In the genomic region with DNA sequence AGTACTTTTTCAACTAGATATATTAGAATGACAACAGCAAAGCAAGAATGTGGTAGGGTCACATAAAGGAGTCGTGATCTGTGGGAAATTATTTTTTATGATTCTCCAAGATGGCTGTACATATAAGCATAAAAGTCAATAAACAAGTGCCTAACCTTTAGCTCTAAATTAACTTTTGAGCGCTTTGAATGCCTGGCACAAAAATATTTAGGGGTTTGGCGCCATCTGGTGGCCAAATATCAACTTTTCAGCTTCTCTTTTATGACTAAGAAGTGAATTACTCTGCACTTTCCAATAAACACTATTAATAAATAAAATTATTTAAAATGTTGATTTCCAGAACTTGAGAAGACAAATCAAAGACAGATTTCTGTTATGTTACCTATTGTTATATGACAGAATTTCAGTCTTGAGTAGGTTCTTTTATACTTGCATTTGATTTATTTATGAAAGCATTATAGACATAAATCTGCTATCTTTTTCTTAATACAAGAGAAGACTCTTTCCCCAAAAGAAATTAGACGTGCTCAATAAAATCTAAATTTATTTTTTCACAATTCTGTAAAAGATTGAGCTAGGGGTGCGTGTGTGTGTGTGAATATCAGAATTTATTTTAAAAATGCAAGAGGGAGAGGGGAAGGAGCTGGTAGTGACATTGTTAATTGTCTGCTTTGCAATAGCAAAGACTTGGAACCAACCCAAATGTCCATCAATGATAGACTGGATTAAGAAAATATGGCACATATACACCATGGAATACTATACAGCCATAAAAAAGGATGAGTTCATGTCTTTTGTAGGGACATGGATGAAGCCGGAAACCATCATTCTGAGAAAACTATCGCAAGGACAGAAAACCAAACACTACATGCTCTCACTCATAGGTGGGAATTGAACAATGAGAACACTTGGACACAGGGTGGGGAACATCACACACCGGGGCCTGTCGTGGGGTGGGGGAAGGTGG, we compare ENCODE assay signal across 7 cellular contexts. TPM values are rescaled to one million over a fixed set of nuclear protein-coding genes. Genes with fewer than 3 reads are reported as not detected.
DNase-seq lines count a peak whose midpoint lies in the region; ATAC-seq and TF ChIP-seq lines count a peak whose summit lies in the region.

No MANE protein-coding gene starts in this region.

- H3K27me3 ChIP-seq in PC-3 (ENCODE audit: low read length) = no peaks in the 10 kb centered on the region
- no peaks in the 10 kb centered on the region for H3K27me3 ChIP-seq in thoracic aorta (replicated peaks; ENCODE audit: insufficient read depth)

- no peaks in the 10 kb centered on the region for H4K20me1 ChIP-seq in PC-3 (ENCODE audit: low read length)

- no peaks in the 10 kb centered on the region for H3K9me2 ChIP-seq in PC-3 (replicated peaks; ENCODE audit: low read length)

- CTCF ChIA-PET in PC-3 (lab: Charles Lee) = interaction anchor here (0.5 to 3.0 kb wide), 15 partner anchors 15 to 1448 kb away, joined by 3 to 39 read pairs (median 3); a partner anchor contains a TSS

- no peaks in the 10 kb centered on the region for H3K79me2 ChIP-seq in PC-3 (ENCODE audit: low read length)

- POLR2A ChIA-PET in PC-3 (lab: Charles Lee; ENCODE audit: unreplicated experiment) = interaction anchor here (0.6 kb wide), 3 partner anchors 11 to 37 kb away, joined by 3 to 5 read pairs (median 3); a partner anchor contains a TSS

- H3K4me2 ChIP-seq in PC-3 (ENCODE audit: low read length) = no peak overlapping the region

- DNase-seq in GM13977 (ENCODE audit: low spot score) (peak; percentile 22), PC-3 (peak; percentile 88), activated T-cell treated with anti-CD3 and anti-CD28 coated beads for 4 hours (peak; percentile 71), fibroblast of gingiva (ENCODE audit: low read depth) (peak; percentile 55), nucleus accumbens (lab: John Stamatoyannopoulos, UW) (peak in 38 of 56 donors; percentile 0 to 80 (median 22)), thoracic aorta (ENCODE audit: low spot score) (no peak)

- H3K4me1 ChIP-seq in PC-3 (ENCODE audit: insufficient read depth, low read length) (no peaks in the 10 kb centered on the region), thoracic aorta (ENCODE audit: control insufficient read depth in 1 of 2, low read depth in 2 of 2) (no peaks in the 10 kb centered on the region)

- H3K9me3 ChIP-seq in PC-3 (ENCODE audit: low read length) = no peaks in the 10 kb centered on the region
- H3K9me3 ChIP-seq in thoracic aorta = no peaks in the 10 kb centered on the region

- no peak overlapping the region for H3K27ac ChIP-seq in PC-3 (ENCODE audit: low read length)
- H3K27ac ChIP-seq in thoracic aorta = no peak overlapping the region

- H3K36me3 ChIP-seq in PC-3 (ENCODE audit: low read depth, low read length) (no peaks in the 10 kb centered on the region), thoracic aorta (no peaks in the 10 kb centered on the region)

- peak; percentile 58 for TF ChIP-seq CTCF in GM13977 (IDR thresholded peaks at IDR 0.05; ENCODE audit: extremely low read depth, insufficient read depth, missing control alignments)
- peak; percentile 85 for TF ChIP-seq CTCF in PC-3 (conservative IDR thresholded peaks at IDR 0.05; ENCODE audit: low read depth, low read length)
- peak; percentile 80 for TF ChIP-seq CTCF in thoracic aorta (IDR thresholded peaks at IDR 0.05)

- in situ Hi-C loops in GM13977 (cut with MboI; ENCODE audit: low pct_unique_long_range_greater_than_20kb, low sequenced_read_pairs, unreplicated experiment) = no loop called here

- BruUV-seq in PC-3 (replicated peaks; lab: Mats Ljungman, UMichigan) = no TSS peak

- no peaks in the 10 kb centered on the region for H3F3A ChIP-seq in PC-3 (ENCODE audit: low read length, unreplicated experiment)

- no peak overlapping the region for H3K4me3 ChIP-seq in PC-3 (ENCODE audit: low read length)
- no peak overlapping the region for H3K4me3 ChIP-seq in thoracic aorta

- ATAC-seq in HG03571 (IDR thresholded peaks at IDR 0.05; ENCODE audit: unreplicated experiment) (peak; percentile 61), PC-3 (peak; percentile 48), thoracic aorta (ENCODE audit: insufficient number of reproducible peaks, low FRiP score, low read depth) (peak; percentile 50)

- intact Hi-C loops in PC-3 (cut with micrococcal nuclease) = loop anchor here (1.0 to 10.0 kb wide), 5 partner anchors 36 to 615 kb away; no protein-coding TSS in a partner anchor

- H3K9ac ChIP-seq in PC-3 (ENCODE audit: low read length) = no peak overlapping the region

- no peak overlapping the region for H2AFZ ChIP-seq in PC-3 (ENCODE audit: low read length)

RNA-seq across cellular contexts. Expression of a gene that starts 36.7 kb away (rescaled TPM):
- total RNA-seq in PC-3 (2014; rRNA removed) (39.5 and 40.3 TPM in 2 replicates), thoracic aorta (10 to 100 TPM; 46.6 to 83.8 TPM)
